ENCODE assay signal across 18 cellular contexts in the genomic region with DNA sequence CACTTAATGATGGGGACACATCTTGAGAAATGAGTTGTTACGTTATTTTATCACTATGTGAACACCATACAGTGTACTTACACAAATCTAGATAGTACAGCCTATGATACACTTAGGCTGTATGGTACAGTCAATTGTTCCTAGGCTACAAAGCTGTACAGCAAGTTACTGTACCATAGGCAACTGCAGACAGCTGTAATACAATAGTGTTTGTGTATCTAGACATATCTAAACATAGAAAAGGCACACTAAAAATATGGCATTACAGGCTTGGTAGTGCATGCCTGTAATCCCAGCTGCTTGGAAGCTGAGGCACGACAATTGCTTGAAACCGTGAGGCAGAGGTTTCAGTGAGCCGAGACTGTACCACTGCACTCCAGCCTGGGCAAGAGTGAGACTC. TPM values are rescaled to one million over a fixed set of nuclear protein-coding genes. Genes with fewer than 3 reads are reported as not detected.
DNase-seq lines count a peak whose midpoint lies in the region; TF ChIP-seq lines count a peak whose summit lies in the region.
"Had no signal": no experiment of that assay in that cellular context is flagged by ENCODE, and none has a peak within 500 bp of the region (broad histone marks: within the 10 kb centered on the region; RNA-seq: fewer than 3 reads in every experiment).

No MANE protein-coding gene starts in this region.

- H4K20me1 ChIP-seq in OCI-LY3 (ENCODE audit: insufficient read depth, low read length): no peaks in the 10 kb centered on the region

- H3K23ac ChIP-seq in trophoblast cell (ENCODE audit: low read length): no peak overlapping the region

- peaks cover 16% of the 10 kb centered on the region for H3K79me1 ChIP-seq in trophoblast cell (ENCODE audit: low read length)

- no peak overlapping the region for H3K18ac ChIP-seq in trophoblast cell (ENCODE audit: low read length)

- peak overlapping the region; percentile 21 for H3K4me3 Mint-ChIP-seq in Calu3 (ENCODE audit: low read depth, unreplicated experiment)
- H3K4me3 Mint-ChIP-seq in endothelial cell (ENCODE audit: unreplicated experiment): no peak overlapping the region
- H3K4me3 Mint-ChIP-seq: CD14-positive monocyte; naive thymus-derived CD8-positive, alpha-beta T cell had no signal

- no peaks in the 10 kb centered on the region; the same call in 1 of the 2 replicates for H3K79me2 ChIP-seq in OCI-LY3 (ENCODE audit: low read length)
- peaks cover 3% of the 10 kb centered on the region for H3K79me2 ChIP-seq in trophoblast cell (ENCODE audit: control insufficient read depth, insufficient read depth, low read length, poor library complexity)

- no CpG with 5 or more reads among the region's 4 CpGs for WGBS in trophoblast cell (ENCODE audit: extremely low coverage, insufficient coverage, insufficient read length)

- no peaks in the 10 kb centered on the region for H3K9me3 Mint-ChIP-seq in Calu3 (ENCODE audit: low read depth, unreplicated experiment)
- no peaks in the 10 kb centered on the region for H3K9me3 Mint-ChIP-seq in endothelial cell (ENCODE audit: unreplicated experiment)
- H3K9me3 Mint-ChIP-seq: CD14-positive monocyte; naive thymus-derived CD8-positive, alpha-beta T cell had no signal

- H3K9ac ChIP-seq in OCI-LY3 (ENCODE audit: low read length) (no peak overlapping the region), trophoblast cell (ENCODE audit: low read length) (no peak overlapping the region)

- H3K4me1 Mint-ChIP-seq in Calu3 (ENCODE audit: low read depth, unreplicated experiment) (peaks cover 82% of the 10 kb centered on the region), endothelial cell (ENCODE audit: unreplicated experiment) (peaks cover 32% of the 10 kb centered on the region)

- H2AFZ ChIP-seq in OCI-LY3 (ENCODE audit: low read depth, low read length) (no peak overlapping the region), trophoblast cell (ENCODE audit: insufficient read depth, low read length, poor library complexity) (no peak overlapping the region)

- H3K9me3 ChIP-seq in OCI-LY3 (ENCODE audit: insufficient read depth, low read length) (no peaks in the 10 kb centered on the region), trophoblast cell (ENCODE audit: insufficient read depth, low read depth, low read length) (no peaks in the 10 kb centered on the region)
- H3K9me3 ChIP-seq: HAP-1, SJSA1 had no signal

- H2BK12ac ChIP-seq in trophoblast cell (ENCODE audit: low read length): no peak overlapping the region

- peak overlapping the region; percentile 29 for H4K91ac ChIP-seq in trophoblast cell (ENCODE audit: low read depth, low read length)

- no peaks in the 10 kb centered on the region for H3K27me3 Mint-ChIP-seq in Calu3 (ENCODE audit: unreplicated experiment)
- no peaks in the 10 kb centered on the region for H3K27me3 Mint-ChIP-seq in endothelial cell (ENCODE audit: unreplicated experiment)
- H3K27me3 Mint-ChIP-seq: naive thymus-derived CD8-positive, alpha-beta T cell had no signal

- H3K4me3 ChIP-seq in OCI-LY3 (ENCODE audit: low read length): no peak overlapping the region
- no peak overlapping the region for H3K4me3 ChIP-seq in trophoblast cell (ENCODE audit: low read depth, low read length)
- H3K4me3 ChIP-seq: HAP-1, SJSA1 had no signal

- H3K36me3 Mint-ChIP-seq in Calu3 (ENCODE audit: insufficient read depth, unreplicated experiment) (peaks cover 11% of the 10 kb centered on the region), endothelial cell (ENCODE audit: low read depth, unreplicated experiment) (no peaks in the 10 kb centered on the region)
- H3K36me3 Mint-ChIP-seq: naive thymus-derived CD8-positive, alpha-beta T cell had no signal

- H3K4ac ChIP-seq in trophoblast cell (ENCODE audit: low read depth, low read length): no peak overlapping the region

- CTCF ChIA-PET in Calu3 (lab: Charles Lee): interaction anchor here (0.6 to 4.1 kb wide), 2 partner anchors 11 to 74 kb away, joined by 3 to 22 read pairs; no protein-coding TSS in a partner anchor

- H2BK5ac ChIP-seq in trophoblast cell (ENCODE audit: low read depth, low read length, poor library complexity): no peak overlapping the region

- no TSS peak for BruUV-seq in Calu3 (replicated peaks; lab: Mats Ljungman, UMichigan)

- TF ChIP-seq CTCF in Calu3 (IDR thresholded peaks at IDR 0.05; ENCODE audit: unreplicated experiment): no peak
- TF ChIP-seq CTCF in OCI-LY3 (IDR thresholded peaks at IDR 0.05; ENCODE audit: low read depth, low read length): no peak
- TF ChIP-seq CTCF in endothelial cell (IDR thresholded peaks at IDR 0.05; ENCODE audit: unreplicated experiment): no peak

- H3K36me3 ChIP-seq in OCI-LY3 (replicated peaks; ENCODE audit: low read depth, low read length) (no peaks in the 10 kb centered on the region), trophoblast cell (ENCODE audit: control insufficient read depth in 1 of 2, insufficient read depth in 2 of 2, low read length in 2 of 2) (peaks cover 3% of the 10 kb centered on the region in 2 experiments)
- H3K36me3 ChIP-seq: HAP-1, SJSA1 had no signal

- H4K12ac ChIP-seq in trophoblast cell (ENCODE audit: low read depth, low read length): no peak overlapping the region

- H3K4me1 ChIP-seq in OCI-LY3 (ENCODE audit: low read length) (peaks cover 28% of the 10 kb centered on the region), trophoblast cell (ENCODE audit: control insufficient read depth in 1 of 2, insufficient read depth in 2 of 2, low read length in 2 of 2) (peaks cover 8 to 20% of the 10 kb centered on the region in 2 experiments)

- H3K27ac Mint-ChIP-seq in Calu3 (ENCODE audit: unreplicated experiment) (peak overlapping the region; percentile 78), endothelial cell (ENCODE audit: unreplicated experiment) (no peak overlapping the region)
- H3K27ac Mint-ChIP-seq: CD14-positive monocyte had no signal

- H3K14ac ChIP-seq in trophoblast cell (ENCODE audit: low read length): no peak overlapping the region

- H3K27me3 ChIP-seq in OCI-LY3 (ENCODE audit: low read depth, low read length) (no peaks in the 10 kb centered on the region), trophoblast cell (ENCODE audit: insufficient read depth, low read length) (no peaks in the 10 kb centered on the region)
- H3K27me3 ChIP-seq: SJSA1 had no signal

- DNase-seq in Calu3: no peak
- DNase-seq in epithelial cell of prostate (ENCODE audit: low read depth, low spot score): no peak
- DNase-seq in trophoblast cell: peak in 1 of 2 donors; percentile 53
- no peak for DNase-seq in endothelial cell (ENCODE audit: low spot score)
- no peak for DNase-seq in NCI-H1092 (lab: John Stamatoyannopoulos, UW)
- no peak for DNase-seq in stimulated activated CD4-positive, alpha-beta T cell treated with anti-CD3 and anti-CD28 coated beads, Interleukin-4, amount 100 ng/mL, for 24 hours
- DNase-seq: activated T-cell treated with anti-CD3 and anti-CD28 coated beads, Interleukin-2, amount 50 U/mL, for 48 hours; amniotic stem cell; cortex of kidney; hippocampal formation; naive thymus-derived CD8-positive, alpha-beta T cell; NCI-H2171 treated with DMSO at 0.1 percent for 48 hours; stimulated activated CD4-positive, alpha-beta T cell treated with anti-CD3 and anti-CD28 coated beads, Interleukin-2, amount 100 ng/mL, for 48 hours; T-helper 9 cell had no signal

- H3K4me2 ChIP-seq in OCI-LY3 (ENCODE audit: low read length) (peak overlapping the region; percentile 48), trophoblast cell (ENCODE audit: low read length) (no peak overlapping the region)

- H4K8ac ChIP-seq in trophoblast cell (ENCODE audit: low read depth, low read length): no peak overlapping the region

- no peak overlapping the region for H2BK120ac ChIP-seq in trophoblast cell (ENCODE audit: insufficient read depth, low read length, poor library complexity)

- no peak overlapping the region for H2AK5ac ChIP-seq in trophoblast cell (ENCODE audit: low read length)

- intact Hi-C loops in Calu3 (cut with micrococcal nuclease; ENCODE audit: unreplicated experiment): loop anchor here (5.0 kb wide), 1 partner anchor 130 kb away; no protein-coding TSS in a partner anchor

- H3K27ac ChIP-seq in OCI-LY3 (ENCODE audit: low read length): no peak overlapping the region
- peak overlapping the region; percentile 87 for H3K27ac ChIP-seq in epithelial cell of prostate
- H3K27ac ChIP-seq in trophoblast cell (ENCODE audit: low read depth, low read length): peak overlapping the region; percentile 71

RNA-seq across cellular contexts. Expression of gene PLXND1, which starts 55.8 kb away (rescaled TPM):
- total RNA-seq in Calu3 (2022) (16.3 and 22.0 TPM in 2 replicates), endothelial cell (ENCODE audit: unreplicated experiment) (1,753 TPM)
- polyA plus RNA-seq in trophoblast cell (2013): 282 and 293 TPM in 2 replicates

Comparison
In these comparisons a context has a peak if more than half of its experiments do, and no peak if none do; other contexts are left out.
1. RNA of gene PLXND1, which starts 55.8 kb away (total RNA-seq): 1,753 TPM in endothelial cell (single experiment); 16.3 to 22.0 TPM in Calu3; every median in the first group is over 10 times any median in the second.